Comparison of ENCODE assay signal across 8 cellular contexts in genomic region chr21:42973991-42974831, GRCh38. TPM values are rescaled to one million over a fixed set of nuclear protein-coding genes. Genes with fewer than 3 reads are reported as not detected.
DNase-seq lines count a peak whose midpoint lies in the region; ATAC-seq and TF ChIP-seq lines count a peak whose summit lies in the region.

PKNOX1 (plus strand) TSS chr21:42974562; CDS start chr21:43004382, 29,820 bp downstream.

- peaks cover 38% of the 10 kb centered on the region for H3K79me2 ChIP-seq in KMS-11 (ENCODE audit: insufficient read depth, low read depth)

- BruUV-seq in Panc1 (replicated peaks; lab: Mats Ljungman, UMichigan), result no TSS peak

- H3K9me3 ChIP-seq in Panc1 (ENCODE audit: control insufficient read depth, insufficient read depth, low read depth, low read length) (no peaks in the 10 kb centered on the region), esophagus (ENCODE audit: control insufficient read depth in 2 of 2, insufficient read depth in 1 of 2, low read depth in 1 of 2, low read length in 1 of 2) (no peaks in the 10 kb centered on the region), mucosa of stomach (ENCODE audit: control insufficient read depth, low read length) (no peaks in the 10 kb centered on the region)

- CTCF ChIA-PET in Panc1 (lab: Charles Lee), result interaction anchor here (0.5 to 0.6 kb wide), 2 partner anchors 27 to 672 kb away, joined by 3 to 5 read pairs; no protein-coding TSS in a partner anchor

- intact Hi-C loops in Panc1 (cut with micrococcal nuclease; ENCODE audit: unreplicated experiment), result no loop called here

- peaks cover 30% of the 10 kb centered on the region for H3K4me1 Mint-ChIP-seq in activated T-cell treated with anti-CD3 and anti-CD28 coated beads, Interleukin-2, amount 50 U/mL, for 4 hours (ENCODE audit: low read depth)

- no peaks in the 10 kb centered on the region for H3K27me3 Mint-ChIP-seq in activated T-cell treated with anti-CD3 and anti-CD28 coated beads, Interleukin-2, amount 50 U/mL, for 4 hours (ENCODE audit: low read depth)

- H4K20me1 ChIP-seq in KMS-11 (ENCODE audit: insufficient read depth), result no peaks in the 10 kb centered on the region

- H3K4me3 Mint-ChIP-seq in activated T-cell treated with anti-CD3 and anti-CD28 coated beads, Interleukin-2, amount 50 U/mL, for 4 hours, result peak within 1 kb of the TSS; percentile 88

- H2AFZ ChIP-seq in KMS-11 (ENCODE audit: low read depth), result peak within 1 kb of the TSS; percentile 96

- WGBS in esophagus, 2 donors, result 0 to 1% methylated on average over 68 to 106 of the region's 106 CpGs

- ATAC-seq in GM21786 (IDR thresholded peaks at IDR 0.05; ENCODE audit: unreplicated experiment), result peak; percentile 84
- ATAC-seq in Panc1, result peak; percentile 96
- ATAC-seq in activated T-cell treated with anti-CD3 and anti-CD28 coated beads, Interleukin-2, amount 50 U/mL, for 4 hours, result peak; percentile 88 to 90

- no peak for TF ChIP-seq CTCF in KMS-11 (conservative IDR thresholded peaks at IDR 0.05; ENCODE audit: low read depth, low read length)
- TF ChIP-seq CTCF in Panc1 (IDR thresholded peaks at IDR 0.05), result no peak

- H3K9ac ChIP-seq in KMS-11, result peak within 1 kb of the TSS; percentile 97
- H3K9ac ChIP-seq in mucosa of stomach (ENCODE audit: low read length), result peak within 1 kb of the TSS; percentile 84

- in situ Hi-C loops in Panc1 (cut with HindIII; ENCODE audit: low pct_unique_long_range_greater_than_20kb, low sequenced_read_pairs), result no loop called here

- H3K36me3 ChIP-seq in KMS-11 (ENCODE audit: insufficient read depth) (no peaks in the 10 kb centered on the region), Panc1 (ENCODE audit: control insufficient read depth, insufficient read depth, low read length) (no peaks in the 10 kb centered on the region), esophagus (ENCODE audit: control insufficient read depth in 2 of 2, insufficient read depth in 2 of 2, low read length in 1 of 2) (no peaks in the 10 kb centered on the region), mucosa of stomach (ENCODE audit: control insufficient read depth, insufficient read depth, low read length) (no peaks in the 10 kb centered on the region)

- H3K9me3 Mint-ChIP-seq in activated T-cell treated with anti-CD3 and anti-CD28 coated beads, Interleukin-2, amount 50 U/mL, for 4 hours, result no peaks in the 10 kb centered on the region

- H3K4me1 ChIP-seq in KMS-11 (ENCODE audit: low read depth, poor library complexity, severe bottlenecking) (peaks cover 18% of the 10 kb centered on the region), Panc1 (ENCODE audit: control insufficient read depth, insufficient read depth, low read length) (peaks cover 12% of the 10 kb centered on the region), esophagus (ENCODE audit: control insufficient read depth in 2 of 2, insufficient read depth in 2 of 2, low read length in 1 of 2) (peaks cover 0 to 7% of the 10 kb centered on the region in 2 donors), mucosa of stomach (ENCODE audit: control insufficient read depth, insufficient read depth, low read length) (peaks cover 30% of the 10 kb centered on the region)

- H3K27me3 ChIP-seq in KMS-11 (ENCODE audit: insufficient read depth, low read depth), result no peaks in the 10 kb centered on the region
- no peaks in the 10 kb centered on the region for H3K27me3 ChIP-seq in Panc1 (ENCODE audit: control insufficient read depth, insufficient read depth, low read length)
- no peaks in the 10 kb centered on the region for H3K27me3 ChIP-seq in esophagus (ENCODE audit: control insufficient read depth in 1 of 2, insufficient read depth in 2 of 2, low read length in 2 of 2)
- H3K27me3 ChIP-seq in mucosa of stomach (ENCODE audit: control insufficient read depth, insufficient read depth, low read length), result no peaks in the 10 kb centered on the region

- POLR2A ChIA-PET in Panc1 (lab: Charles Lee), result interaction anchor here (0.6 to 0.7 kb wide), 6 partner anchors 9 to 924 kb away, joined by 4 to 11 read pairs (median 6); no protein-coding TSS in a partner anchor

- peaks cover 7% of the 10 kb centered on the region for H3K36me3 Mint-ChIP-seq in activated T-cell treated with anti-CD3 and anti-CD28 coated beads, Interleukin-2, amount 50 U/mL, for 4 hours (ENCODE audit: insufficient read depth)

- peak within 1 kb of the TSS; percentile 93 for H3K27ac ChIP-seq in KMS-11
- H3K27ac ChIP-seq in Panc1 (ENCODE audit: low read length), result peak within 1 kb of the TSS; percentile 89
- H3K27ac ChIP-seq in esophagus (ENCODE audit: low read depth in 2 of 2, low read length in 1 of 2), result peak within 1 kb of the TSS; percentile 94 to 100

- DNase-seq in DMS79 treated with DMSO at 0.1 percent for 48 hours (lab: John Stamatoyannopoulos, UW) (peak; percentile 98), Panc1 (ENCODE audit: low read depth, low spot score) (peak; percentile 64)
- DNase-seq in activated T-cell treated with anti-CD3 and anti-CD28 coated beads, Interleukin-2, amount 50 U/mL, for 4 hours, result peak; percentile 99
- DNase-seq in stimulated activated CD8-positive, alpha-beta memory T cell treated with anti-CD3 and anti-CD28 coated beads, Interleukin-4, amount 100 ng/mL, for 48 hours, result peak; percentile 99

- H3K4me3 ChIP-seq in KMS-11 (IDR thresholded peaks at IDR 0.05; ENCODE audit: insufficient read depth, low read depth, low read length) (peak within 1 kb of the TSS; percentile 53), Panc1 (ENCODE audit: low read depth in 2 of 2, low read length in 2 of 2) (peak within 1 kb of the TSS; percentile 65 to 78), esophagus (ENCODE audit: low read depth in 1 of 2, low read length in 2 of 2) (peak within 1 kb of the TSS; percentile 65 to 75), mucosa of stomach (ENCODE audit: low read length) (peak within 1 kb of the TSS; percentile 45)

- peak within 1 kb of the TSS; percentile 72 for H3K4me2 ChIP-seq in KMS-11

RNA-seq across cellular contexts. Expression of gene PKNOX1, which starts in this region (rescaled TPM):
- 16.5 TPM for total RNA-seq in Panc1 (2021; ENCODE audit: unreplicated experiment)
- polyA plus RNA-seq in Panc1 (2012; ENCODE audit: insufficient read length), result 10.7 TPM
- total RNA-seq in activated T-cell treated with anti-CD3 and anti-CD28 coated beads, Interleukin-2, amount 50 U/mL, for 4 hours, result 10 to 100 TPM; 17.5 to 20.7 (median 19.9) TPM
- polyA plus RNA-seq in esophagus, result 1 to 10 TPM; 6.0 to 7.1 TPM

Comparison
In these comparisons a context has a peak if more than half of its experiments do, and no peak if none do; other contexts are left out.
1. Peak in every context shown above with its lines: DNase-seq, ATAC-seq, H3K4me3 ChIP-seq and H3K27ac ChIP-seq.